ENCODE assay signal across 7 cellular contexts in genomic region chr22:38177926-38178604, GRCh38. TPM values are rescaled to one million over a fixed set of nuclear protein-coding genes. Genes with fewer than 3 reads are reported as not detected.
DNase-seq lines count a peak whose midpoint lies in the region; ATAC-seq and TF ChIP-seq lines count a peak whose summit lies in the region.

No MANE protein-coding gene starts in this region.

- no peaks in the 10 kb centered on the region for H3K36me3 Mint-ChIP-seq in natural killer cell

- DNase-seq in HCEC 1CT (peak; percentile 87), RPMI7951 (ENCODE audit: low read depth) (peak; percentile 96), erythroblast (lab: John Stamatoyannopoulos, UW) (peak in 1 of 2 experiments; percentile 27), natural killer cell (no peak), GM10266 (ENCODE audit: extremely low spot score) (no peak), middle frontal gyrus (ENCODE audit: extremely low spot score, low spot score) (no peak)

- H3K27me3 Mint-ChIP-seq in natural killer cell (ENCODE audit: low read depth in 2 of 2) = no peaks in the 10 kb centered on the region

- peak; percentile 22 for TF ChIP-seq POLR2A in erythroblast (IDR thresholded peaks at IDR 0.05; ENCODE audit: low read length)

- no peaks in the 10 kb centered on the region for H3K9me3 Mint-ChIP-seq in natural killer cell

- TF ChIP-seq CTCF in natural killer cell (IDR thresholded peaks at IDR 0.05) = no peak
- no peak for TF ChIP-seq CTCF in GM10266 (IDR thresholded peaks at IDR 0.05; ENCODE audit: control insufficient read depth, insufficient read depth, low read depth, missing control alignments)

- ATAC-seq in natural killer cell = no peak
- ATAC-seq in GM18861 (IDR thresholded peaks at IDR 0.05; ENCODE audit: unreplicated experiment) = no peak

- intact Hi-C loops in natural killer cell (cut with micrococcal nuclease) = loop anchor here (1.0 to 10.0 kb wide), 3 partner anchors 23 to 87 kb away; partner anchors contain the start of gene MAFF

- no peak overlapping the region for H3K4me3 Mint-ChIP-seq in natural killer cell

- H3K4me1 Mint-ChIP-seq in natural killer cell = peaks cover 58 to 67% of the 10 kb centered on the region in 2 donors

- H3K27ac Mint-ChIP-seq in natural killer cell = peak overlapping the region; percentile 87 to 89

RNA-seq across cellular contexts. Expression of gene PLA2G6, which starts 3.6 kb away (rescaled TPM):
- 3.7 and 6.8 TPM in 2 replicates for total RNA-seq in RPMI7951 (2014; rRNA removed; shearing (Covaris generic))
- 100 to 1,000 TPM; 137 to 167 (median 145) TPM for total RNA-seq in natural killer cell

RNA-seq across cellular contexts. Expression of gene MAFF, which starts 23.7 kb away (rescaled TPM):
- 6.4 and 9.1 TPM in 2 replicates for total RNA-seq in RPMI7951 (2014; rRNA removed; shearing (Covaris generic))
- 100 to 1,000 TPM; 168 to 215 (median 187) TPM for total RNA-seq in natural killer cell

Comparison
In these comparisons a context has a peak if more than half of its experiments do, and no peak if none do; other contexts are left out.
1. DNase-seq: peak in HCEC 1CT (single experiment) and RPMI7951 (single experiment); none in natural killer cell (single experiment), GM10266 (single experiment) and middle frontal gyrus (single experiment).
2. RNA of gene PLA2G6, which starts 3.6 kb away (total RNA-seq): 137 to 167 TPM in natural killer cell; 3.7 to 6.8 TPM in RPMI7951; every median in the first group is over 10 times any median in the second.
3. RNA of gene MAFF, which starts 23.7 kb away (total RNA-seq): 168 to 215 TPM in natural killer cell; 6.4 to 9.1 TPM in RPMI7951; every median in the first group is over 10 times any median in the second.